Comparison of ENCODE assay signal across 17 cellular contexts in genomic region chr5:14699159-14699558, GRCh38. TPM values are rescaled to one million over a fixed set of nuclear protein-coding genes. Genes with fewer than 3 reads are reported as not detected.
DNase-seq lines count a peak whose midpoint lies in the region; ATAC-seq and TF ChIP-seq lines count a peak whose summit lies in the region.
"Had no signal": no experiment of that assay in that cellular context is flagged by ENCODE, and none has a peak within 500 bp of the region (broad histone marks: within the 10 kb centered on the region; RNA-seq: fewer than 3 reads in every experiment).

No MANE protein-coding gene starts in this region.

- H3K4me3 ChIP-seq in CD4-positive, CD25-positive, alpha-beta regulatory T cell (ENCODE audit: low read depth, low read length) = no peak overlapping the region
- no peak overlapping the region for H3K4me3 ChIP-seq in naive thymus-derived CD4-positive, alpha-beta T cell (ENCODE audit: low read length)
- H3K4me3 ChIP-seq in mucosa of descending colon (no peak overlapping the region), upper lobe of right lung (no peak overlapping the region)
- H3K4me3 ChIP-seq: BLaER1 had no signal

- POLR2A ChIA-PET in naive thymus-derived CD4-positive, alpha-beta T cell (lab: Charles Lee) = no interaction called here

- H3K27me3 ChIP-seq in CD4-positive, CD25-positive, alpha-beta regulatory T cell (ENCODE audit: control insufficient read depth, insufficient read depth, low read length) = no peaks in the 10 kb centered on the region
- H3K27me3 ChIP-seq in naive thymus-derived CD4-positive, alpha-beta T cell (ENCODE audit: control insufficient read depth in 2 of 2, insufficient read depth in 2 of 2, low read length in 2 of 2) = no peaks in the 10 kb centered on the region
- H3K27me3 ChIP-seq in upper lobe of right lung = no peaks in the 10 kb centered on the region
- H3K27me3 ChIP-seq: BLaER1 had no signal

- intact Hi-C loops in activated CD4-positive, alpha-beta T cell treated with anti-CD3 and anti-CD28 coated beads, Interleukin-2, amount 10 ng/mL, durations not matched to agents 24 days and 14 days (cut with micrococcal nuclease) = no loop called here
- intact Hi-C loops in activated T-helper 1 cell treated with anti-CD3 and anti-CD28 coated beads, Interleukin-12 subunit alpha, Interleukin-12 subunit beta, Interleukin-2, Interleukin-4 antibody, amounts not matched to agents 30 ng/mL and 10 ng/mL and 1 ng/mL, durations not matched to agents 14 hours and 24 hours and 36 hours (cut with micrococcal nuclease) = no loop called here
- intact Hi-C loops in naive thymus-derived CD4-positive, alpha-beta T cell (cut with micrococcal nuclease) = no loop called here
- intact Hi-C loops in mucosa of descending colon (cut with DNase I, micrococcal nuclease) = no loop called here
- intact Hi-C loops in upper lobe of right lung (cut with DNase I) = no loop called here

- peaks cover 50% of the 10 kb centered on the region for H3K4me1 Mint-ChIP-seq in activated CD4-positive, alpha-beta T cell treated with anti-CD3 and anti-CD28 coated beads, Interleukin-2, amount 10 ng/mL, durations not matched to agents 24 days and 14 days
- H3K4me1 Mint-ChIP-seq in CD4-positive, CD25-positive, alpha-beta regulatory T cell = peaks cover 28 to 82% (median 63%) of the 10 kb centered on the region in 4 donors
- H3K4me1 Mint-ChIP-seq in activated T-helper 1 cell treated with anti-CD3 and anti-CD28 coated beads, Interleukin-12 subunit alpha, Interleukin-12 subunit beta, Interleukin-2, Interleukin-4 antibody, amounts not matched to agents 30 ng/mL and 10 ng/mL and 1 ng/mL, durations not matched to agents 14 hours and 24 hours and 36 hours (ENCODE audit: low read depth) = peaks cover 63% of the 10 kb centered on the region
- peaks cover 36 to 74% (median 57%) of the 10 kb centered on the region in 7 donors for H3K4me1 Mint-ChIP-seq in naive thymus-derived CD4-positive, alpha-beta T cell

- H3K36me3 ChIP-seq in CD4-positive, CD25-positive, alpha-beta regulatory T cell (ENCODE audit: control insufficient read depth, insufficient read depth, low read length) = peaks cover 56% of the 10 kb centered on the region
- peaks cover 11 to 17% (median 14%) of the 10 kb centered on the region in 3 experiments for H3K36me3 ChIP-seq in naive thymus-derived CD4-positive, alpha-beta T cell (ENCODE audit: control insufficient read depth in 2 of 3, insufficient read depth in 3 of 3, low read length in 3 of 3)
- H3K36me3 ChIP-seq in mucosa of descending colon (ENCODE audit: low read depth) (no peaks in the 10 kb centered on the region), upper lobe of right lung (peaks cover 52% of the 10 kb centered on the region)

- CTCF ChIA-PET in naive thymus-derived CD4-positive, alpha-beta T cell (lab: Charles Lee) = interaction anchor here (0.6 to 0.7 kb wide), 2 partner anchors 13 to 16 kb away, joined by 3 read pairs; no protein-coding TSS in a partner anchor

- no peak for ATAC-seq in CD4-positive, CD25-positive, alpha-beta regulatory T cell (ENCODE audit: low read depth in 2 of 2)
- no peak for ATAC-seq in naive thymus-derived CD4-positive, alpha-beta T cell
- ATAC-seq in mucosa of descending colon (no peak), upper lobe of right lung (no peak)

- peak overlapping the region; percentile 84 for H3K27ac Mint-ChIP-seq in activated CD4-positive, alpha-beta T cell treated with anti-CD3 and anti-CD28 coated beads, Interleukin-2, amount 10 ng/mL, durations not matched to agents 24 days and 14 days
- peak overlapping the region; percentile 53 to 86 (median 66) for H3K27ac Mint-ChIP-seq in CD4-positive, CD25-positive, alpha-beta regulatory T cell
- H3K27ac Mint-ChIP-seq in activated T-helper 1 cell treated with anti-CD3 and anti-CD28 coated beads, Interleukin-12 subunit alpha, Interleukin-12 subunit beta, Interleukin-2, Interleukin-4 antibody, amounts not matched to agents 30 ng/mL and 10 ng/mL and 1 ng/mL, durations not matched to agents 14 hours and 24 hours and 36 hours = peak overlapping the region; percentile 21
- peak overlapping the region in 8 of 9 donors; percentile 17 to 85 (median 65) for H3K27ac Mint-ChIP-seq in naive thymus-derived CD4-positive, alpha-beta T cell

- H3K27ac ChIP-seq in CD4-positive, CD25-positive, alpha-beta regulatory T cell (ENCODE audit: insufficient read depth, low read length, poor library complexity, severe bottlenecking) = no peak overlapping the region
- H3K27ac ChIP-seq in naive thymus-derived CD4-positive, alpha-beta T cell (ENCODE audit: low read depth, low read length) = no peak overlapping the region
- no peak overlapping the region for H3K27ac ChIP-seq in upper lobe of right lung
- H3K27ac ChIP-seq: BLaER1 had no signal

- TF ChIP-seq CTCF in mucosa of descending colon (IDR thresholded peaks at IDR 0.05) (no peak), upper lobe of right lung (IDR thresholded peaks at IDR 0.05) (no peak)

- H3K27me3 Mint-ChIP-seq in activated CD4-positive, alpha-beta T cell treated with anti-CD3 and anti-CD28 coated beads, Interleukin-2, amount 10 ng/mL, durations not matched to agents 24 days and 14 days = no peaks in the 10 kb centered on the region
- H3K27me3 Mint-ChIP-seq in CD4-positive, CD25-positive, alpha-beta regulatory T cell = no peaks in the 10 kb centered on the region
- H3K27me3 Mint-ChIP-seq in activated T-helper 1 cell treated with anti-CD3 and anti-CD28 coated beads, Interleukin-12 subunit alpha, Interleukin-12 subunit beta, Interleukin-2, Interleukin-4 antibody, amounts not matched to agents 30 ng/mL and 10 ng/mL and 1 ng/mL, durations not matched to agents 14 hours and 24 hours and 36 hours (ENCODE audit: insufficient read depth) = no peaks in the 10 kb centered on the region
- no peaks in the 10 kb centered on the region for H3K27me3 Mint-ChIP-seq in naive thymus-derived CD4-positive, alpha-beta T cell

- H3K4me3 Mint-ChIP-seq in activated CD4-positive, alpha-beta T cell treated with anti-CD3 and anti-CD28 coated beads, Interleukin-2, amount 10 ng/mL, durations not matched to agents 24 days and 14 days = no peak overlapping the region
- peak overlapping the region in 1 of 4 donors; percentile 26 for H3K4me3 Mint-ChIP-seq in CD4-positive, CD25-positive, alpha-beta regulatory T cell
- no peak overlapping the region for H3K4me3 Mint-ChIP-seq in activated T-helper 1 cell treated with anti-CD3 and anti-CD28 coated beads, Interleukin-12 subunit alpha, Interleukin-12 subunit beta, Interleukin-2, Interleukin-4 antibody, amounts not matched to agents 30 ng/mL and 10 ng/mL and 1 ng/mL, durations not matched to agents 14 hours and 24 hours and 36 hours
- no peak overlapping the region for H3K4me3 Mint-ChIP-seq in naive thymus-derived CD4-positive, alpha-beta T cell

- peaks cover 37% of the 10 kb centered on the region for H3K4me1 ChIP-seq in CD4-positive, CD25-positive, alpha-beta regulatory T cell (ENCODE audit: control insufficient read depth, insufficient read depth, low read length, poor library complexity, severe bottlenecking)
- peaks cover 5 to 34% of the 10 kb centered on the region in 2 donors for H3K4me1 ChIP-seq in naive thymus-derived CD4-positive, alpha-beta T cell (ENCODE audit: control insufficient read depth in 2 of 2, insufficient read depth in 2 of 2, low read length in 2 of 2)
- H3K4me1 ChIP-seq in mucosa of descending colon (ENCODE audit: low read depth) = no peaks in the 10 kb centered on the region
- no peaks in the 10 kb centered on the region for H3K4me1 ChIP-seq in upper lobe of right lung
- H3K4me1 ChIP-seq: Caco-2 had no signal

- H3K9me3 Mint-ChIP-seq in activated CD4-positive, alpha-beta T cell treated with anti-CD3 and anti-CD28 coated beads, Interleukin-2, amount 10 ng/mL, durations not matched to agents 24 days and 14 days = no peaks in the 10 kb centered on the region
- peaks cover 0 to 5% (median 0%) of the 10 kb centered on the region in 7 donors for H3K9me3 Mint-ChIP-seq in CD4-positive, CD25-positive, alpha-beta regulatory T cell
- H3K9me3 Mint-ChIP-seq in activated T-helper 1 cell treated with anti-CD3 and anti-CD28 coated beads, Interleukin-12 subunit alpha, Interleukin-12 subunit beta, Interleukin-2, Interleukin-4 antibody, amounts not matched to agents 30 ng/mL and 10 ng/mL and 1 ng/mL, durations not matched to agents 14 hours and 24 hours and 36 hours = no peaks in the 10 kb centered on the region
- peaks cover 0 to 4% (median 0%) of the 10 kb centered on the region in 11 donors for H3K9me3 Mint-ChIP-seq in naive thymus-derived CD4-positive, alpha-beta T cell

- no peaks in the 10 kb centered on the region for H3K9me3 ChIP-seq in CD4-positive, CD25-positive, alpha-beta regulatory T cell (ENCODE audit: control insufficient read depth in 2 of 2, low read length in 2 of 2)
- no peaks in the 10 kb centered on the region for H3K9me3 ChIP-seq in naive thymus-derived CD4-positive, alpha-beta T cell (ENCODE audit: control insufficient read depth in 2 of 3, low read length in 3 of 3)
- H3K9me3 ChIP-seq in mucosa of descending colon (no peaks in the 10 kb centered on the region), upper lobe of right lung (no peaks in the 10 kb centered on the region)
- H3K9me3 ChIP-seq: BLaER1, Caco-2 had no signal

- H3K36me3 Mint-ChIP-seq in activated CD4-positive, alpha-beta T cell treated with anti-CD3 and anti-CD28 coated beads, Interleukin-2, amount 10 ng/mL, durations not matched to agents 24 days and 14 days (ENCODE audit: low read depth) = peaks cover 69% of the 10 kb centered on the region
- H3K36me3 Mint-ChIP-seq in CD4-positive, CD25-positive, alpha-beta regulatory T cell = peaks cover 69% of the 10 kb centered on the region
- peaks cover 62% of the 10 kb centered on the region for H3K36me3 Mint-ChIP-seq in activated T-helper 1 cell treated with anti-CD3 and anti-CD28 coated beads, Interleukin-12 subunit alpha, Interleukin-12 subunit beta, Interleukin-2, Interleukin-4 antibody, amounts not matched to agents 30 ng/mL and 10 ng/mL and 1 ng/mL, durations not matched to agents 14 hours and 24 hours and 36 hours (ENCODE audit: low read depth)
- H3K36me3 Mint-ChIP-seq in naive thymus-derived CD4-positive, alpha-beta T cell = peaks cover 5 to 57% (median 43%) of the 10 kb centered on the region in 5 donors

- peak; percentile 52 for DNase-seq in activated CD4-positive, alpha-beta T cell treated with anti-CD3 and anti-CD28 coated beads, Interleukin-2, amount 10 ng/mL, durations not matched to agents 24 days and 14 days
- no peak for DNase-seq in activated CD4-positive, alpha-beta T cell treated with anti-CD3 and anti-CD28 coated beads for 48 hours
- DNase-seq in CD4-positive, CD25-positive, alpha-beta regulatory T cell = no peak
- DNase-seq in activated T-helper 1 cell treated with anti-CD3 and anti-CD28 coated beads, Interleukin-12 subunit alpha, Interleukin-12 subunit beta, Interleukin-2, Interleukin-4 antibody, amounts not matched to agents 30 ng/mL and 10 ng/mL and 1 ng/mL, durations not matched to agents 14 hours and 24 hours and 36 hours (ENCODE audit: low spot score) = no peak
- DNase-seq in naive thymus-derived CD4-positive, alpha-beta T cell = no peak
- no peak for DNase-seq in mucosa of descending colon
- DNase-seq in NCI-H345 treated with DMSO at 0.1 percent for 48 hours (lab: John Stamatoyannopoulos, UW; ENCODE audit: unreplicated experiment) = no peak
- DNase-seq in upper lobe of right lung = no peak
- DNase-seq: 8988T, Caco-2, H7, Kasumi-1, NCI-H1105 treated with DMSO at 0.1 percent for 48 hours, NCI-H187, NCI-H446 treated with DMSO at 0.1 percent for 48 hours, NCI-H748 treated with DMSO at 0.1 percent for 48 hours had no signal

RNA-seq across cellular contexts. Expression of gene OTULIN, which starts 34.6 kb away (rescaled TPM):
- total RNA-seq in activated CD4-positive, alpha-beta T cell treated with anti-CD3 and anti-CD28 coated beads, Interleukin-2, amount 10 ng/mL, durations not matched to agents 24 days and 14 days = 52.5 and 62.1 TPM in 2 replicates
- total RNA-seq in CD4-positive, CD25-positive, alpha-beta regulatory T cell = 109 TPM
- polyA plus RNA-seq in CD4-positive, CD25-positive, alpha-beta regulatory T cell = 10 to 100 TPM; 22.8 to 37.5 (median 26.8) TPM
- total RNA-seq in activated T-helper 1 cell treated with anti-CD3 and anti-CD28 coated beads, Interleukin-12 subunit alpha, Interleukin-12 subunit beta, Interleukin-2, Interleukin-4 antibody, amounts not matched to agents 30 ng/mL and 10 ng/mL and 1 ng/mL, durations not matched to agents 14 hours and 24 hours and 36 hours = 57.4 and 58.7 TPM in 2 replicates
- 10 to 100 TPM; 48.3 to 66.9 (median 58.2) TPM for total RNA-seq in naive thymus-derived CD4-positive, alpha-beta T cell
- polyA plus RNA-seq in naive thymus-derived CD4-positive, alpha-beta T cell = 10 to 100 TPM; 12.1 to 13.6 TPM
- 10 to 100 TPM; 21.9 to 29.6 (median 29.5) TPM for total RNA-seq in mucosa of descending colon
- total RNA-seq in upper lobe of right lung = 30.0 TPM

Comparison
In these comparisons a context has a peak if more than half of its experiments do, and no peak if none do; other contexts are left out.
1. H3K27ac Mint-ChIP-seq: peak in every context shown above with its lines; median percentile 84 in activated CD4-positive, alpha-beta T cell treated with anti-CD3 and anti-CD28 coated beads, Interleukin-2, amount 10 ng/mL, durations not matched to agents 24 days and 14 days; 66 in CD4-positive, CD25-positive, alpha-beta regulatory T cell; 65 in naive thymus-derived CD4-positive, alpha-beta T cell; 21 in activated T-helper 1 cell treated with anti-CD3 and anti-CD28 coated beads, Interleukin-12 subunit alpha, Interleukin-12 subunit beta, Interleukin-2, Interleukin-4 antibody, amounts not matched to agents 30 ng/mL and 10 ng/mL and 1 ng/mL, durations not matched to agents 14 hours and 24 hours and 36 hours.